Comparison of ENCODE assay signal across 22 cellular contexts in genomic region chr11:72586591-72587090, GRCh38.
"Had no signal": no experiment of that assay in that cellular context is flagged by ENCODE, and none has a peak within 500 bp of the region (broad histone marks: within the 10 kb centered on the region; RNA-seq: fewer than 3 reads in every experiment).

No MANE protein-coding gene starts in this region.

- H3K4me1 ChIP-seq: parathyroid adenoma had no signal

- H3K36me3 Mint-ChIP-seq: WTC11 had no signal

- H3K9me3 Mint-ChIP-seq: activated naive CD4-positive, alpha-beta T cell treated with anti-CD3 and anti-CD28 coated beads, Interleukin-2, amount 50 U/mL, for 24 hours; immature natural killer cell; naive thymus-derived CD4-positive, alpha-beta T cell; T-helper 1 cell treated with Interleukin-12 subunit alpha and Interleukin-12 subunit beta and Interleukin-4 antibody, amounts not matched to agents 30 μg/mL and 1 μg/mL, for 36 hours; WTC11 had no signal

- H3K9ac ChIP-seq: parathyroid adenoma had no signal

- H3K4me3 Mint-ChIP-seq: activated CD4-positive, alpha-beta T cell treated with anti-CD3 and anti-CD28 coated beads for 36 hours; T-helper 1 cell treated with Interleukin-12 subunit alpha and Interleukin-12 subunit beta and Interleukin-4 antibody, amounts not matched to agents 30 μg/mL and 1 μg/mL, for 36 hours; WTC11 had no signal

- DNase-seq: activated CD4-positive, alpha-beta T cell treated with anti-CD3 and anti-CD28 coated beads for 36 hours; activated CD4-positive, alpha-beta T cell treated with anti-CD3 and anti-CD28 coated beads, Interleukin-2, amount 50 U/mL, for 48 hours; activated gamma-delta T cell; cerebellar nuclear complex; effector CD4-positive, alpha-beta T cell; immature natural killer cell; mesendoderm; naive thymus-derived CD4-positive, alpha-beta T cell; stimulated activated CD4-positive, alpha-beta T cell treated with anti-CD3 and anti-CD28 coated beads, Interleukin-12 subunit alpha, Interleukin-12 subunit beta, amount 100 ng/mL, for 4 hours; stimulated activated CD4-positive, alpha-beta T cell treated with anti-CD3 and anti-CD28 coated beads, Interleukin-1b, Interleukin-23, amount 100 ng/mL, for 48 hours; stimulated activated CD8-positive, alpha-beta memory T cell treated with anti-CD3 and anti-CD28 coated beads, Interleukin-4, amount 100 ng/mL, for 48 hours; stimulated activated naive CD4-positive, alpha-beta T cell treated with Interleukin-2 at 50 U/mL for 16 hours; tibial artery had no signal

- H3K36me3 ChIP-seq: ascending aorta, breast epithelium, neutrophil had no signal

- H3K79me2 ChIP-seq: parathyroid adenoma had no signal

- H3K9me3 ChIP-seq: ascending aorta, breast epithelium, esophagus muscularis mucosa, gastroesophageal sphincter, neutrophil, tibial artery had no signal

- H3K27ac Mint-ChIP-seq: activated CD4-positive, alpha-beta T cell treated with anti-CD3 and anti-CD28 coated beads for 36 hours; activated naive CD4-positive, alpha-beta T cell treated with anti-CD3 and anti-CD28 coated beads, Interleukin-2, amount 50 U/mL, for 24 hours; T-helper 1 cell treated with Interleukin-12 subunit alpha and Interleukin-12 subunit beta and Interleukin-4 antibody, amounts not matched to agents 30 μg/mL and 1 μg/mL, for 36 hours; WTC11 had no signal

- H3K27ac ChIP-seq: ascending aorta, breast epithelium, esophagus muscularis mucosa, gastroesophageal sphincter, neutrophil, parathyroid adenoma, tibial artery had no signal

- H3K4me3 ChIP-seq: ascending aorta, breast epithelium, esophagus muscularis mucosa, gastroesophageal sphincter, tibial artery had no signal

- H2AFZ ChIP-seq: parathyroid adenoma had no signal
